Comparison of ENCODE assay signal across 12 cellular contexts in the genomic region with DNA sequence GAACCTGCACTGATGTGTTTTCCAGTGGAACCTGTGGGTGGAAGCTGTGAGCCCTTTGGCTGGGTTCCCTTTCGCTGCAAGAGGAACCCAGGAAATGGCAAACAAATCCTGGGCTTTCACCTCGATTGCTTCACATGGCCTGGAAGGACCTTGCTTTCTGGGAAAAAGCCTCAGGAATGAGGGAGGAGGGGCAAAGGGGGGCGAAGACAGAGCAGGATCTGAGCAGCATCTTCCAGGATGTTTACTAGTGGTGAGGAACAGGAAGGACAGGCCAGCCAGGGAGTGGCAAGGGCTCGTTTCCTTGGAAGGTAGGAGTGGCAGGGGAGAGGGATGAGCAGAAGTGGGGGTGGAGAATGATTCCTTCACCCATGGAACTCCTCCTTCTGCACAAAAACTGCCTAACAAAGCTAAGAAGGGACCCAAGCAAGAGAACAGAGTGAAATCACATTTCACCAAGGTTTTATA. TPM values are rescaled to one million over a fixed set of nuclear protein-coding genes. Genes with fewer than 3 reads are reported as not detected.
A peak's percentile ranks its signal among the peaks of the same experiment; 100 is the strongest.
DNase-seq lines count a peak whose midpoint lies in the region; ATAC-seq and TF ChIP-seq lines count a peak whose summit lies in the region.
"Had no signal": no experiment of that assay in that cellular context is flagged by ENCODE, and none has a peak within 500 bp of the region (broad histone marks: within the 10 kb centered on the region; RNA-seq: fewer than 3 reads in every experiment).

No MANE protein-coding gene starts in this region.

- DNase-seq in GM04504 (ENCODE audit: low read depth) (peak; percentile 75), skeletal muscle cell (ENCODE audit: low read depth) (peak; percentile 43), NCI-H2171 treated with DMSO at 0.1 percent for 48 hours (lab: John Stamatoyannopoulos, UW) (no peak), AML-193 (lab: John Stamatoyannopoulos, UW) (no peak)
- DNase-seq in activated naive CD8-positive, alpha-beta T cell treated with anti-CD3 and anti-CD28 coated beads, Interleukin-2, amount 50 U/mL, for 24 hours = no peak
- DNase-seq: activated gamma-delta T cell, NCI-H2081, nucleus accumbens had no signal

- no peak for TF ChIP-seq EP300 in gastroesophageal sphincter (IDR thresholded peaks at IDR 0.05)

- H3K4me3 ChIP-seq in gastroesophageal sphincter (no peak overlapping the region), skeletal muscle cell (ENCODE audit: low read depth, low read length) (no peak overlapping the region)

- H3K9me3 Mint-ChIP-seq in activated naive CD8-positive, alpha-beta T cell treated with anti-CD3 and anti-CD28 coated beads, Interleukin-2, amount 50 U/mL, for 24 hours = peaks cover 8% of the 10 kb centered on the region

- peak; percentile 94 for ATAC-seq in gastroesophageal sphincter
- ATAC-seq in GM18502 (IDR thresholded peaks at IDR 0.05; ENCODE audit: poor library complexity, unreplicated experiment) = no peak
- no peak for ATAC-seq in activated naive CD8-positive, alpha-beta T cell treated with anti-CD3 and anti-CD28 coated beads, Interleukin-2, amount 50 U/mL, for 24 hours

- WGBS in gastroesophageal sphincter (ENCODE audit: low coverage in 1 of 2), 2 donors = 16 to 28% methylated on average over 3 of the region's 4 CpGs

- TF ChIP-seq CTCF in VCaP (conservative IDR thresholded peaks at IDR 0.05) (peak; percentile 59), gastroesophageal sphincter (IDR thresholded peaks at IDR 0.05) (peak in 2 of 4 experiments; percentile 19 to 38)

- peaks cover 29% of the 10 kb centered on the region for H3K27me3 Mint-ChIP-seq in activated naive CD8-positive, alpha-beta T cell treated with anti-CD3 and anti-CD28 coated beads, Interleukin-2, amount 50 U/mL, for 24 hours

- no peaks in the 10 kb centered on the region for H3K27me3 ChIP-seq in gastroesophageal sphincter

- peaks cover 5% of the 10 kb centered on the region for H3K36me3 Mint-ChIP-seq in activated naive CD8-positive, alpha-beta T cell treated with anti-CD3 and anti-CD28 coated beads, Interleukin-2, amount 50 U/mL, for 24 hours (ENCODE audit: low read depth)

- no peak for TF ChIP-seq POLR2A in gastroesophageal sphincter (IDR thresholded peaks at IDR 0.05)

- H3K4me3 Mint-ChIP-seq in activated naive CD8-positive, alpha-beta T cell treated with anti-CD3 and anti-CD28 coated beads, Interleukin-2, amount 50 U/mL, for 24 hours = no peak overlapping the region

- no peak overlapping the region for H3K27ac Mint-ChIP-seq in activated naive CD8-positive, alpha-beta T cell treated with anti-CD3 and anti-CD28 coated beads, Interleukin-2, amount 50 U/mL, for 24 hours

- H3K4me1 Mint-ChIP-seq in activated naive CD8-positive, alpha-beta T cell treated with anti-CD3 and anti-CD28 coated beads, Interleukin-2, amount 50 U/mL, for 24 hours = no peaks in the 10 kb centered on the region

- peaks cover 0 to 43% (median 0%) of the 10 kb centered on the region in 3 donors for H3K4me1 ChIP-seq in gastroesophageal sphincter

- H3K27ac ChIP-seq in VCaP = peak overlapping the region; percentile 91
- H3K27ac ChIP-seq in gastroesophageal sphincter = no peak overlapping the region

- peaks cover 0 to under 1% (median 0%) of the 10 kb centered on the region in 3 donors for H3K9me3 ChIP-seq in gastroesophageal sphincter

- H3K36me3 ChIP-seq in gastroesophageal sphincter = peaks cover 0 to 7% of the 10 kb centered on the region in 2 donors

RNA-seq across cellular contexts. Expression of gene SLC2A10, which starts 5.9 kb away (rescaled TPM):
- total RNA-seq in gastroesophageal sphincter = 10 to 100 TPM in 3 of 4 donors, 1 to 10 TPM in 1; 10.0 to 20.1 (median 11.5) TPM
- total RNA-seq: T-helper 2 cell treated with Interferon-gamma antibody and Interleukin-4, amounts not matched to agents 100 ng/mL and 5 ng/mL, for 36 hours had no signal

RNA-seq across cellular contexts. Expression of gene TP53RK, which starts 26.1 kb away (rescaled TPM):
- total RNA-seq in gastroesophageal sphincter = 10 to 100 TPM; 14.6 to 21.3 (median 18.7) TPM

Comparison
In these comparisons a context has a peak if more than half of its experiments do, and no peak if none do; other contexts are left out.
1. DNase-seq: peak in GM04504 (single experiment) and skeletal muscle cell (single experiment); none in NCI-H2171 treated with DMSO at 0.1 percent for 48 hours (single experiment), activated naive CD8-positive, alpha-beta T cell treated with anti-CD3 and anti-CD28 coated beads, Interleukin-2, amount 50 U/mL, for 24 hours (single experiment) and AML-193 (0 of 2).